Comparison of ENCODE assay signal across 7 cellular contexts in genomic region chr17:1714488-1714979, GRCh38.
A peak's percentile ranks its signal among the peaks of the same experiment; 100 is the strongest.
DNase-seq lines count a peak whose midpoint lies in the region; ATAC-seq lines count a peak whose summit lies in the region.

No MANE protein-coding gene starts in this region.

- peak overlapping the region; percentile 61 for H3K4me3 Mint-ChIP-seq in activated naive CD8-positive, alpha-beta T cell treated with anti-CD3 and anti-CD28 coated beads, Interleukin-2, amount 50 U/mL, for 24 hours

- no peak overlapping the region for H3K27ac Mint-ChIP-seq in activated naive CD8-positive, alpha-beta T cell treated with anti-CD3 and anti-CD28 coated beads, Interleukin-2, amount 50 U/mL, for 24 hours

- peak overlapping the region; percentile 1 for H2AFZ ChIP-seq in neuron (ENCODE audit: low read depth, low read length)

- peaks cover 17% of the 10 kb centered on the region for H3K27me3 Mint-ChIP-seq in activated naive CD8-positive, alpha-beta T cell treated with anti-CD3 and anti-CD28 coated beads, Interleukin-2, amount 50 U/mL, for 24 hours

- peaks cover 27% of the 10 kb centered on the region for H3K4me1 ChIP-seq in neuron (ENCODE audit: insufficient read depth, low read length)

- H3K9me3 Mint-ChIP-seq in activated naive CD8-positive, alpha-beta T cell treated with anti-CD3 and anti-CD28 coated beads, Interleukin-2, amount 50 U/mL, for 24 hours: no peaks in the 10 kb centered on the region

- H3K36me3 ChIP-seq in neuron (ENCODE audit: insufficient read depth, low read length): no peaks in the 10 kb centered on the region

- H3K4me3 ChIP-seq in neuron (ENCODE audit: low read length): peak overlapping the region; percentile 74

- no peaks in the 10 kb centered on the region for H3K27me3 ChIP-seq in neuron (ENCODE audit: insufficient read depth, low read length)

- peaks cover 33% of the 10 kb centered on the region for H3K4me1 Mint-ChIP-seq in activated naive CD8-positive, alpha-beta T cell treated with anti-CD3 and anti-CD28 coated beads, Interleukin-2, amount 50 U/mL, for 24 hours

- DNase-seq in EL (peak; percentile 100), NCI-H1694 treated with DMSO at 0.1 percent for 48 hours (lab: John Stamatoyannopoulos, UW) (peak; percentile 13), head of caudate nucleus (peak; percentile 62 to 95 (median 81))
- no peak for DNase-seq in activated naive CD8-positive, alpha-beta T cell treated with anti-CD3 and anti-CD28 coated beads, Interleukin-2, amount 50 U/mL, for 24 hours

- ATAC-seq in activated naive CD8-positive, alpha-beta T cell treated with anti-CD3 and anti-CD28 coated beads, Interleukin-2, amount 50 U/mL, for 24 hours: no peak
- ATAC-seq in GM21723 (IDR thresholded peaks at IDR 0.05; ENCODE audit: unreplicated experiment): no peak
- no peak for ATAC-seq in HG02623 (IDR thresholded peaks at IDR 0.05; ENCODE audit: unreplicated experiment)

- intact Hi-C loops in head of caudate nucleus (cut with DNase I): loop anchor here (10.0 kb wide), 2 partner anchors 140 to 330 kb away; partner anchors contain the start of gene OVCA2

- H3K36me3 Mint-ChIP-seq in activated naive CD8-positive, alpha-beta T cell treated with anti-CD3 and anti-CD28 coated beads, Interleukin-2, amount 50 U/mL, for 24 hours (ENCODE audit: low read depth): no peaks in the 10 kb centered on the region

- no peaks in the 10 kb centered on the region for H3K9me3 ChIP-seq in neuron (ENCODE audit: low read length)
